ENCODE assay signal across 29 cellular contexts in genomic region chr22:27452245-27452644, GRCh38.
"Had no signal": no experiment of that assay in that cellular context is flagged by ENCODE, and none has a peak within 500 bp of the region (broad histone marks: within the 10 kb centered on the region; RNA-seq: fewer than 3 reads in every experiment).

No MANE protein-coding gene starts in this region.

- H3K4me1 ChIP-seq: colonic mucosa, esophagus muscularis mucosa, esophagus squamous epithelium, gastrocnemius medialis, gastroesophageal sphincter, heart left ventricle, heart right ventricle had no signal

- H3K9me3 Mint-ChIP-seq: endodermal cell had no signal

- H3K27me3 Mint-ChIP-seq: dendritic cell treated with granulocyte-macrophage colony-stimulating factor and Interleukin-4, amounts not matched to agents 40 ng/mL and 50 ng/mL, for 4 days had no signal

- H3K79me2 ChIP-seq: hepatocyte had no signal

- FAIRE-seq: colon, endometrium, endothelial cell of umbilical vein, frontal cortex had no signal

- H3K27ac ChIP-seq: colonic mucosa, coronary artery, dorsolateral prefrontal cortex, epithelial cell of prostate, esophagus muscularis mucosa, esophagus squamous epithelium, foreskin keratinocyte, gastrocnemius medialis, gastroesophageal sphincter, heart left ventricle, heart right ventricle, hepatocyte had no signal

- H3K27ac Mint-ChIP-seq: dendritic cell treated with granulocyte-macrophage colony-stimulating factor and Interleukin-4, amounts not matched to agents 40 ng/mL and 50 ng/mL, for 4 days; effector memory CD8-positive, alpha-beta T cell; endodermal cell had no signal

- H3K9me3 ChIP-seq: colonic mucosa, esophagus squamous epithelium, gastrocnemius medialis had no signal

- H3K4me3 Mint-ChIP-seq: dendritic cell treated with granulocyte-macrophage colony-stimulating factor and Interleukin-4, amounts not matched to agents 40 ng/mL and 50 ng/mL, for 4 days; effector memory CD8-positive, alpha-beta T cell; endodermal cell had no signal

- H3K27me3 ChIP-seq: colonic mucosa, dorsolateral prefrontal cortex, esophagus muscularis mucosa, foreskin keratinocyte, gastrocnemius medialis, hepatocyte had no signal

- DNase-seq: colonic mucosa; cortex of kidney; dermis blood vessel endothelial cell; dorsolateral prefrontal cortex; effector CD4-positive, alpha-beta T cell; effector CD8-positive, alpha-beta T cell; effector memory CD4-positive, alpha-beta T cell; effector memory CD8-positive, alpha-beta T cell; endodermal cell; erythroblast; esophagus squamous epithelium; foreskin fibroblast; foreskin keratinocyte; foreskin melanocyte; gastrocnemius medialis; glutamatergic neuron; head of caudate nucleus; heart left ventricle; heart right ventricle had no signal

- H2AFZ ChIP-seq: hepatocyte had no signal

- H3K36me3 ChIP-seq: colonic mucosa, esophagus muscularis mucosa, esophagus squamous epithelium, gastrocnemius medialis, gastroesophageal sphincter, heart left ventricle, heart right ventricle had no signal

- H3K4me2 ChIP-seq: hepatocyte had no signal

- H3K4me3 ChIP-seq: colonic mucosa, coronary artery, dorsolateral prefrontal cortex, esophagus muscularis mucosa, esophagus squamous epithelium, gastrocnemius medialis, gastroesophageal sphincter, heart left ventricle, heart right ventricle, hepatocyte had no signal
